In the genomic region with DNA sequence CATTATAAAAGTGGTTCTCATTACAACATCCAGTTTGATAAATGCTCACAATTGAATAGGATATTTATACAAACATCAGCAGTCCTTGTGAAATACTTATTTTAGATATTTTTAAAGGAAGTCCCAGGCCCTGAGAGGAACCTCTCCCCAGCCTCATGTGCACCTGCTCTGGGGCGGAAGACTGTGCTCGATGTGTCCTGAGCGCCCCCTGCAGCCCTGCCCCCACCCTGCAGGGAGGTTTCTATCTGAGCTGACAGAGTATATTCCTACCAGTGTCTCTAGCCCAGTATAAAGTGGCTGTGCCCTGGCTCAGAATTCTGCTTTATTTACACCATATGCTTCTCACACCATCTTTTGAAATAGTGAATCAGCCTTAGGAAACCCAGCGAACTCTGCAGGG, we compare ENCODE assay signal across 10 cellular contexts.
DNase-seq lines count a peak whose midpoint lies in the region; ATAC-seq lines count a peak whose summit lies in the region.
"Had no signal": no experiment of that assay in that cellular context is flagged by ENCODE, and none has a peak within 500 bp of the region (broad histone marks: within the 10 kb centered on the region; RNA-seq: fewer than 3 reads in every experiment).

No MANE protein-coding gene starts in this region.

- DNase-seq in NCI-H1694 (lab: John Stamatoyannopoulos, UW) (peak; percentile 8), NCI-H1694 treated with DMSO at 0.1 percent for 48 hours (lab: John Stamatoyannopoulos, UW) (no peak), sciatic nerve (ENCODE audit: low spot score) (no peak), NCI-H524 treated with DMSO at 0.1 percent for 48 hours (lab: John Stamatoyannopoulos, UW) (no peak)
- DNase-seq in activated CD4-positive, alpha-beta T cell treated with anti-CD3 and anti-CD28 coated beads, Interleukin-2, amount 10 ng/mL, durations not matched to agents 7 days and 5 days = peak; percentile 50
- DNase-seq: ACHN had no signal

- ATAC-seq in HG03354 (IDR thresholded peaks at IDR 0.05; ENCODE audit: poor library complexity, severe bottlenecking, unreplicated experiment) (peak; percentile 67), sciatic nerve (peak; percentile 50), GM18858 (IDR thresholded peaks at IDR 0.05; ENCODE audit: unreplicated experiment) (no peak), GM21526 (IDR thresholded peaks at IDR 0.05; ENCODE audit: low FRiP score, unreplicated experiment) (no peak)
- ATAC-seq: HCT116 had no signal

- H3K27ac Mint-ChIP-seq in activated CD4-positive, alpha-beta T cell treated with anti-CD3 and anti-CD28 coated beads, Interleukin-2, amount 10 ng/mL, durations not matched to agents 7 days and 5 days = no peak overlapping the region

- peaks cover 32% of the 10 kb centered on the region for H3K27me3 Mint-ChIP-seq in activated CD4-positive, alpha-beta T cell treated with anti-CD3 and anti-CD28 coated beads, Interleukin-2, amount 10 ng/mL, durations not matched to agents 7 days and 5 days

- H3K4me1 Mint-ChIP-seq in activated CD4-positive, alpha-beta T cell treated with anti-CD3 and anti-CD28 coated beads, Interleukin-2, amount 10 ng/mL, durations not matched to agents 7 days and 5 days = peaks cover 30% of the 10 kb centered on the region

- intact Hi-C loops in sciatic nerve (cut with DNase I) = no loop called here

- H3K4me3 Mint-ChIP-seq in activated CD4-positive, alpha-beta T cell treated with anti-CD3 and anti-CD28 coated beads, Interleukin-2, amount 10 ng/mL, durations not matched to agents 7 days and 5 days = no peak overlapping the region

- no peaks in the 10 kb centered on the region for H3K9me3 Mint-ChIP-seq in activated CD4-positive, alpha-beta T cell treated with anti-CD3 and anti-CD28 coated beads, Interleukin-2, amount 10 ng/mL, durations not matched to agents 7 days and 5 days

- CTCF ChIA-PET in activated CD4-positive, alpha-beta T cell treated with anti-CD3 and anti-CD28 coated beads, Interleukin-2, amount 10 ng/mL, durations not matched to agents 7 days and 5 days (lab: Charles Lee) = interaction anchor here (0.6 to 0.9 kb wide), 2 partner anchors 212 to 1071 kb away, joined by 3 read pairs; no protein-coding TSS in a partner anchor

- POLR2A ChIA-PET in activated CD4-positive, alpha-beta T cell treated with anti-CD3 and anti-CD28 coated beads, Interleukin-2, amount 10 ng/mL, durations not matched to agents 7 days and 5 days (lab: Charles Lee) = no interaction called here

- no peaks in the 10 kb centered on the region for H3K36me3 Mint-ChIP-seq in activated CD4-positive, alpha-beta T cell treated with anti-CD3 and anti-CD28 coated beads, Interleukin-2, amount 10 ng/mL, durations not matched to agents 7 days and 5 days (ENCODE audit: low read depth)

Comparison
In these comparisons a context has a peak if more than half of its experiments do, and no peak if none do; other contexts are left out.
1. DNase-seq: peak in NCI-H1694 (single experiment) and activated CD4-positive, alpha-beta T cell treated with anti-CD3 and anti-CD28 coated beads, Interleukin-2, amount 10 ng/mL, durations not matched to agents 7 days and 5 days (single experiment); none in NCI-H1694 treated with DMSO at 0.1 percent for 48 hours (single experiment), sciatic nerve (single experiment) and NCI-H524 treated with DMSO at 0.1 percent for 48 hours (single experiment).
2. ATAC-seq: peak in HG03354 (single experiment) and sciatic nerve (single experiment); none in GM18858 (single experiment) and GM21526 (single experiment).